In the genomic region with DNA sequence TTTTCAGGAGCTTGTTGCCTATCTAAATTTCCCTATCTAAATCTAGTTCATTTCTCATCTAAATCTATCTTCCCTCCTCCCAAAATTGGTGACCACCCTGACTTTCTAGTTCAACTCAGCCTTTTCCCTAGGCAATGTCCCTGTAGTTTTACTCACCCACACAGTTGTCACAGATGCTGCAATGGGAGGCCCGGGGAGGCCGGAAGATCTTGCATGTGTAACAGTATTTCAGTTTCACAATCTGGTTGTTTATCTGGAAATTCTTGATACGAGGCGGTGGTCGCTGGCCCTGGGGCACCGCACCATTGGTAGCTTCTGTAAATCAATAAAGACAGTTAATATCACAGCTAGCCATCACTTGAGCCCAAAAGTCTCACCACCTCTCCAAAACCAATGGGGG, we compare ENCODE assay signal across 16 cellular contexts. TPM values are rescaled to one million over a fixed set of nuclear protein-coding genes. Genes with fewer than 3 reads are reported as not detected.
DNase-seq lines count a peak whose midpoint lies in the region; ATAC-seq and TF ChIP-seq lines count a peak whose summit lies in the region.
"Had no signal": no experiment of that assay in that cellular context is flagged by ENCODE, and none has a peak within 500 bp of the region (broad histone marks: within the 10 kb centered on the region; RNA-seq: fewer than 3 reads in every experiment).

No MANE protein-coding gene starts in this region.

- peaks cover 14% of the 10 kb centered on the region for H3K36me3 Mint-ChIP-seq in activated CD4-positive, alpha-beta T cell treated with anti-CD3 and anti-CD28 coated beads, Interleukin-2, amount 10 ng/mL, durations not matched to agents 24 days and 14 days (ENCODE audit: low read depth)
- H3K36me3 Mint-ChIP-seq in CD4-positive, CD25-positive, alpha-beta regulatory T cell, result peaks cover under 1% of the 10 kb centered on the region
- H3K36me3 Mint-ChIP-seq in activated naive CD8-positive, alpha-beta T cell treated with anti-CD3 and anti-CD28 coated beads, Interleukin-2, amount 50 U/mL, for 24 hours (ENCODE audit: low read depth), result peaks cover 5% of the 10 kb centered on the region

- H3K9me3 ChIP-seq in CD4-positive, CD25-positive, alpha-beta regulatory T cell (ENCODE audit: control insufficient read depth in 2 of 2, low read length in 2 of 2), result no peaks in the 10 kb centered on the region
- H3K9me3 ChIP-seq in OCI-LY7 (ENCODE audit: low read length), result no peaks in the 10 kb centered on the region
- H3K9me3 ChIP-seq: A549, left ventricle myocardium inferior, prostate gland had no signal

- no peaks in the 10 kb centered on the region for H3K9me2 ChIP-seq in OCI-LY7 (ENCODE audit: insufficient read depth, low read length)

- no peak for ATAC-seq in CD4-positive, CD25-positive, alpha-beta regulatory T cell (ENCODE audit: low read depth in 2 of 2)
- no peak for ATAC-seq in activated naive CD8-positive, alpha-beta T cell treated with anti-CD3 and anti-CD28 coated beads, Interleukin-2, amount 50 U/mL, for 24 hours
- ATAC-seq in HG03139 (IDR thresholded peaks at IDR 0.05; ENCODE audit: unreplicated experiment), result no peak

- intact Hi-C loops in activated CD4-positive, alpha-beta T cell treated with anti-CD3 and anti-CD28 coated beads, Interleukin-2, amount 10 ng/mL, durations not matched to agents 24 days and 14 days (cut with micrococcal nuclease), result loop anchor here (1.0 to 5.0 kb wide), 4 partner anchors 43 to 186 kb away; no protein-coding TSS in a partner anchor
- intact Hi-C loops in OCI-LY7 (cut with micrococcal nuclease; ENCODE audit: unreplicated experiment), result loop anchor here (1.0 to 2.0 kb wide), 3 partner anchors 67 to 187 kb away; no protein-coding TSS in a partner anchor

- no peaks in the 10 kb centered on the region for H3K79me2 ChIP-seq in OCI-LY7 (ENCODE audit: insufficient read depth, low read depth, low read length)

- no peak overlapping the region for H2AFZ ChIP-seq in OCI-LY7 (ENCODE audit: low read length)

- H3K4me1 ChIP-seq in CD4-positive, CD25-positive, alpha-beta regulatory T cell (ENCODE audit: control insufficient read depth, insufficient read depth, low read length, poor library complexity, severe bottlenecking), result peaks cover 14% of the 10 kb centered on the region
- peaks cover 10% of the 10 kb centered on the region for H3K4me1 ChIP-seq in OCI-LY7 (ENCODE audit: insufficient read depth, low read length, poor library complexity, severe bottlenecking)
- H3K4me1 ChIP-seq: A549, left ventricle myocardium inferior, prostate gland had no signal

- no TSS peak for BruUV-seq in OCI-LY7 (replicated peaks; lab: Mats Ljungman, UMichigan)

- H3K4me3 Mint-ChIP-seq in activated CD4-positive, alpha-beta T cell treated with anti-CD3 and anti-CD28 coated beads, Interleukin-2, amount 10 ng/mL, durations not matched to agents 24 days and 14 days, result peak overlapping the region; percentile 35
- peak overlapping the region in 2 of 4 donors; percentile 60 to 72 for H3K4me3 Mint-ChIP-seq in CD4-positive, CD25-positive, alpha-beta regulatory T cell
- peak overlapping the region; percentile 15 for H3K4me3 Mint-ChIP-seq in activated naive CD8-positive, alpha-beta T cell treated with anti-CD3 and anti-CD28 coated beads, Interleukin-2, amount 50 U/mL, for 24 hours

- H3K27ac Mint-ChIP-seq in activated CD4-positive, alpha-beta T cell treated with anti-CD3 and anti-CD28 coated beads, Interleukin-2, amount 10 ng/mL, durations not matched to agents 24 days and 14 days, result peak overlapping the region; percentile 68
- peak overlapping the region in 2 of 3 donors; percentile 8 to 87 for H3K27ac Mint-ChIP-seq in CD4-positive, CD25-positive, alpha-beta regulatory T cell
- H3K27ac Mint-ChIP-seq in activated naive CD8-positive, alpha-beta T cell treated with anti-CD3 and anti-CD28 coated beads, Interleukin-2, amount 50 U/mL, for 24 hours, result peak overlapping the region; percentile 65

- no peaks in the 10 kb centered on the region for H3K36me3 ChIP-seq in CD4-positive, CD25-positive, alpha-beta regulatory T cell (ENCODE audit: control insufficient read depth, insufficient read depth, low read length)
- peaks cover 21% of the 10 kb centered on the region for H3K36me3 ChIP-seq in OCI-LY7 (ENCODE audit: insufficient read depth, low read length)
- H3K36me3 ChIP-seq: prostate gland had no signal

- in situ Hi-C loops in KBM-7 (cut with MboI; ENCODE audit: low pct_unique_long_range_greater_than_20kb, low sequenced_read_pairs), result no loop called here

- peaks cover 10% of the 10 kb centered on the region for H3K4me1 Mint-ChIP-seq in activated CD4-positive, alpha-beta T cell treated with anti-CD3 and anti-CD28 coated beads, Interleukin-2, amount 10 ng/mL, durations not matched to agents 24 days and 14 days
- H3K4me1 Mint-ChIP-seq in CD4-positive, CD25-positive, alpha-beta regulatory T cell, result peaks cover 0 to 21% (median 14%) of the 10 kb centered on the region in 4 donors
- peaks cover 12% of the 10 kb centered on the region for H3K4me1 Mint-ChIP-seq in activated naive CD8-positive, alpha-beta T cell treated with anti-CD3 and anti-CD28 coated beads, Interleukin-2, amount 50 U/mL, for 24 hours

- H4K20me1 ChIP-seq in OCI-LY7 (ENCODE audit: insufficient read depth, low read length), result no peaks in the 10 kb centered on the region

- TF ChIP-seq CTCF in OCI-LY7 (conservative IDR thresholded peaks at IDR 0.05; ENCODE audit: low read length), result 0 out of 2 replicates have a peak, but pooled peaks have one; percentile 10

- no peak overlapping the region for H3K27ac ChIP-seq in CD4-positive, CD25-positive, alpha-beta regulatory T cell (ENCODE audit: insufficient read depth, low read length, poor library complexity, severe bottlenecking)
- no peak overlapping the region for H3K27ac ChIP-seq in OCI-LY7 (ENCODE audit: low read depth, low read length, poor library complexity, severe bottlenecking)
- H3K27ac ChIP-seq: A549, left ventricle myocardium inferior, prostate gland had no signal

- H3K27me3 Mint-ChIP-seq in activated CD4-positive, alpha-beta T cell treated with anti-CD3 and anti-CD28 coated beads, Interleukin-2, amount 10 ng/mL, durations not matched to agents 24 days and 14 days, result no peaks in the 10 kb centered on the region
- H3K27me3 Mint-ChIP-seq in CD4-positive, CD25-positive, alpha-beta regulatory T cell, result no peaks in the 10 kb centered on the region
- no peaks in the 10 kb centered on the region for H3K27me3 Mint-ChIP-seq in activated naive CD8-positive, alpha-beta T cell treated with anti-CD3 and anti-CD28 coated beads, Interleukin-2, amount 50 U/mL, for 24 hours

- peak; percentile 60 for DNase-seq in activated CD4-positive, alpha-beta T cell treated with anti-CD3 and anti-CD28 coated beads, Interleukin-2, amount 10 ng/mL, durations not matched to agents 24 days and 14 days
- DNase-seq in activated CD4-positive, alpha-beta T cell treated with anti-CD3 and anti-CD28 coated beads, Interleukin-2, amount 50 U/mL, for 1 hour, result no peak
- DNase-seq in CD4-positive, CD25-positive, alpha-beta regulatory T cell, result peak in 1 of 3 donors; percentile 40
- DNase-seq in OCI-LY7 (ENCODE audit: low spot score) (no peak), KBM-7 (no peak), NCI-H2171 (lab: John Stamatoyannopoulos, UW) (no peak)
- no peak for DNase-seq in activated naive CD8-positive, alpha-beta T cell treated with anti-CD3 and anti-CD28 coated beads, Interleukin-2, amount 50 U/mL, for 24 hours
- DNase-seq: foreskin melanocyte, left ventricle myocardium inferior, NCI-H187, NCI-H524 treated with DMSO at 0.1 percent for 48 hours had no signal

- POLR2A ChIA-PET in OCI-LY7 (lab: Charles Lee), result interaction anchor here (0.5 to 0.8 kb wide), 3 partner anchors 9 to 116 kb away, joined by 3 to 4 read pairs (median 3); no protein-coding TSS in a partner anchor

- no peak overlapping the region for H3K4me2 ChIP-seq in OCI-LY7 (ENCODE audit: low read length)
- H3K4me2 ChIP-seq: A549 had no signal

- H3K27me3 ChIP-seq in CD4-positive, CD25-positive, alpha-beta regulatory T cell (ENCODE audit: control insufficient read depth, insufficient read depth, low read length), result no peaks in the 10 kb centered on the region

- CTCF ChIA-PET in OCI-LY7 (lab: Charles Lee; ENCODE audit: unreplicated experiment), result interaction anchor here (0.5 kb wide), 1 partner anchor 116 kb away, joined by 3 read pairs; no protein-coding TSS in a partner anchor

- no peaks in the 10 kb centered on the region for H3K9me3 Mint-ChIP-seq in activated CD4-positive, alpha-beta T cell treated with anti-CD3 and anti-CD28 coated beads, Interleukin-2, amount 10 ng/mL, durations not matched to agents 24 days and 14 days
- H3K9me3 Mint-ChIP-seq in CD4-positive, CD25-positive, alpha-beta regulatory T cell, result peaks cover 0 to 2% (median 0%) of the 10 kb centered on the region in 7 donors
- no peaks in the 10 kb centered on the region for H3K9me3 Mint-ChIP-seq in activated naive CD8-positive, alpha-beta T cell treated with anti-CD3 and anti-CD28 coated beads, Interleukin-2, amount 50 U/mL, for 24 hours

- peak overlapping the region; percentile 32 for H3K4me3 ChIP-seq in CD4-positive, CD25-positive, alpha-beta regulatory T cell (ENCODE audit: low read depth, low read length)
- no peak overlapping the region for H3K4me3 ChIP-seq in OCI-LY7 (ENCODE audit: low read depth, low read length, poor library complexity, severe bottlenecking)
- H3K4me3 ChIP-seq: A549, left ventricle myocardium inferior, prostate gland had no signal

RNA-seq across cellular contexts. Expression of a gene that starts 20.2 kb away (rescaled TPM):
- 13.4 and 14.6 TPM in 2 replicates for total RNA-seq in activated CD4-positive, alpha-beta T cell treated with anti-CD3 and anti-CD28 coated beads, Interleukin-2, amount 10 ng/mL, durations not matched to agents 24 days and 14 days
- 2.4 TPM for total RNA-seq in CD4-positive, CD25-positive, alpha-beta regulatory T cell
- polyA plus RNA-seq in CD4-positive, CD25-positive, alpha-beta regulatory T cell, result 1 to 10 TPM; 2.9 to 6.2 (median 4.4) TPM
- total RNA-seq in OCI-LY7 (2014; rRNA removed; shearing (Covaris generic)), result 5.0 and 8.2 TPM in 2 replicates
- 10.0 and 11.3 TPM in 2 replicates for total RNA-seq in OCI-LY7 (2022)

RNA-seq across cellular contexts. Expression of a gene that starts 43.8 kb away (rescaled TPM):
- total RNA-seq in activated CD4-positive, alpha-beta T cell treated with anti-CD3 and anti-CD28 coated beads, Interleukin-2, amount 10 ng/mL, durations not matched to agents 24 days and 14 days, result 115 and 116 TPM in 2 replicates
- total RNA-seq in CD4-positive, CD25-positive, alpha-beta regulatory T cell, result 117 TPM
- polyA plus RNA-seq in CD4-positive, CD25-positive, alpha-beta regulatory T cell, result 100 to 1,000 TPM; 161 to 205 (median 193) TPM
- total RNA-seq in OCI-LY7 (2014; rRNA removed; shearing (Covaris generic)), result 163 and 194 TPM in 2 replicates
- total RNA-seq in OCI-LY7 (2022), result 150 and 157 TPM in 2 replicates
- total RNA-seq: LHCN-M2, myocyte had no signal
- polyA plus RNA-seq: A549 had no signal
